ENCODE assay signal across 8 cellular contexts in genomic region chr2:238613610-238614009, GRCh38.
"Had no signal": no experiment of that assay in that cellular context is flagged by ENCODE, and none has a peak within 500 bp of the region (broad histone marks: within the 10 kb centered on the region; RNA-seq: fewer than 3 reads in every experiment).

No MANE protein-coding gene starts in this region.

- H2AFZ ChIP-seq: GM23338 had no signal

- DNase-seq: HFFc6, KG1 had no signal

- ATAC-seq: GM23338, HCT116, HepG2, K562 had no signal

- H3K4me3 ChIP-seq: GM23338, HAP-1, K562 had no signal

- H3K9me3 ChIP-seq: HAP-1 had no signal

- H3K4me2 ChIP-seq: GM23338 had no signal

- H3K4me1 Mint-ChIP-seq: GM23338 had no signal

- H3K36me3 ChIP-seq: HAP-1 had no signal

- H3K4me1 ChIP-seq: HAP-1 had no signal

- H3K27ac ChIP-seq: HL-60 had no signal

- H3K27ac Mint-ChIP-seq: GM23338, HFFc6 had no signal

- H3K4me3 Mint-ChIP-seq: GM23338, HFFc6 had no signal
